In the genomic region with DNA sequence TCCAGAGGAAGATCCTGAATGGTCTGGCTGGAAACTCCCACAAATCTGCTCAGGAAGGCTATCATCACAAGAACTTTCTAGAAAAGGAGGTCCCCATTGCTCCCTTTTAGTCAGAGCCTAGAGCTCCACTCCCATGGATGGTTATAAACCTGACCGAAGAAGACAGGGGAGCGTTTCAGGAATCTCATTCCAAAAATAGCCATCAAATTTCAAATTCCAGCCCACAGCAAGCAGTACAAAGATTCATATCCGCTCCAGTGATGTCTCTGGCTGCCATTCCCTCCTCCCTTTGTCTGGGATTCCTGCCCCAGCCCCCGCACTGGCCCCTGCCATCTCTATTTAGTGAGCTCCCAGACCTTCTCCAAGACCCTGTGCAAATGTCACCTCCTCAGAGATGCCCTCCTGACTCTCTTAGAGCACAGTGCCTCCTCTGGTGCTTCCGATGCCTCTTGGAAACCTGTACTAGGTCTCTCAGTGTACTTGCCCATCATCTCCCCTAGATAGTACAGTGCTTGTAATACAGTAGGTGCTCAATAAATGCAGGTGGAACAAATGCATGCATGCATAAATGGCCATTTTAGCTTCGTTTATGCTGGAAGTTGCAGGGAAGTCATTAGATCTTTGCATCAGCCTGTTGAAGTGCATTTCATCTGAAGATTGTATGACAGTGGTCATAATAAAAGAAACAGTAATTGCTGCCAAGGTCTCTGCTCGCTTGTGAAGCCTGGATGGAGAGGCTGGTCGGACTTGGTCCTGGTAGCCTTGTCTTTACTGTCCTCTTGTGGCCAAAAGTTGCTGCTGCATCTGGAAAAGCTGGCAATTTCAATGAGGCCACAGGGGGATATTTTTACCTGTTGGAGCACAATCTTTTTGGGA, we compare ENCODE assay signal across 1 cellular context.
TF ChIP-seq lines count a peak whose summit lies in the region.

No MANE protein-coding gene starts in this region.

TF ChIP-seq in H1, 55 proteins besides CTCF, POLR2A, EP300 and RAD21:
- no peak for TF ChIP-seq EGR1 (IDR thresholded peaks at IDR 0.05; ENCODE audit: borderline replicate concordance, low read depth, low read length)
- TF ChIP-seq BRCA1 (IDR thresholded peaks at IDR 0.05; ENCODE audit: low read depth, low read length): no peak
- TF ChIP-seq RBBP5 (IDR thresholded peaks at IDR 0.05; ENCODE audit: borderline replicate concordance, low read depth, low read length): no peak
- no peak for TF ChIP-seq CHD1 (IDR thresholded peaks at IDR 0.05; ENCODE audit: low read depth, low read length)
- TF ChIP-seq ASH2L (IDR thresholded peaks at IDR 0.05; ENCODE audit: low read length): no peak
- no peak for TF ChIP-seq EZH2 (IDR thresholded peaks at IDR 0.05; ENCODE audit: low read depth, low read length, severe bottlenecking)
- TF ChIP-seq, protein P1, sequence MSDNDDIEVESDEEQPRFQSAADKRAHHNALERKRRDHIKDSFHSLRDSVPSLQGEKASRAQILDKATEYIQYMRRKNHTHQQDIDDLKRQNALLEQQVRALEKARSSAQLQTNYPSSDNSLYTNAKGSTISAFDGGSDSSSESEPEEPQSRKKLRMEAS (IDR thresholded peaks at IDR 0.05): no peak
- no peak for TF ChIP-seq SIN3A (conservative IDR thresholded peaks at IDR 0.05 in 1 of 2, IDR thresholded peaks at IDR 0.05 in 1 of 2; ENCODE audit: low read depth in 1 of 2, low read length in 2 of 2)
- no peak for TF ChIP-seq SIRT6 (IDR thresholded peaks at IDR 0.05; ENCODE audit: low read length)
- TF ChIP-seq CREB1 (IDR thresholded peaks at IDR 0.05): no peak
- TF ChIP-seq NANOG (IDR thresholded peaks at IDR 0.05; ENCODE audit: insufficient read depth, low read depth, low read length, poor library complexity, severe bottlenecking): no peak
- TF ChIP-seq SP4 (IDR thresholded peaks at IDR 0.05; ENCODE audit: low read length): no peak
- no peak for TF ChIP-seq ZNF274 (IDR thresholded peaks at IDR 0.05; ENCODE audit: borderline replicate concordance, extremely low read depth, low read length)
- no peak for TF ChIP-seq JUND (IDR thresholded peaks at IDR 0.05; ENCODE audit: low read length)
